8 cellular contexts compared by ENCODE assay signal in the genomic region with DNA sequence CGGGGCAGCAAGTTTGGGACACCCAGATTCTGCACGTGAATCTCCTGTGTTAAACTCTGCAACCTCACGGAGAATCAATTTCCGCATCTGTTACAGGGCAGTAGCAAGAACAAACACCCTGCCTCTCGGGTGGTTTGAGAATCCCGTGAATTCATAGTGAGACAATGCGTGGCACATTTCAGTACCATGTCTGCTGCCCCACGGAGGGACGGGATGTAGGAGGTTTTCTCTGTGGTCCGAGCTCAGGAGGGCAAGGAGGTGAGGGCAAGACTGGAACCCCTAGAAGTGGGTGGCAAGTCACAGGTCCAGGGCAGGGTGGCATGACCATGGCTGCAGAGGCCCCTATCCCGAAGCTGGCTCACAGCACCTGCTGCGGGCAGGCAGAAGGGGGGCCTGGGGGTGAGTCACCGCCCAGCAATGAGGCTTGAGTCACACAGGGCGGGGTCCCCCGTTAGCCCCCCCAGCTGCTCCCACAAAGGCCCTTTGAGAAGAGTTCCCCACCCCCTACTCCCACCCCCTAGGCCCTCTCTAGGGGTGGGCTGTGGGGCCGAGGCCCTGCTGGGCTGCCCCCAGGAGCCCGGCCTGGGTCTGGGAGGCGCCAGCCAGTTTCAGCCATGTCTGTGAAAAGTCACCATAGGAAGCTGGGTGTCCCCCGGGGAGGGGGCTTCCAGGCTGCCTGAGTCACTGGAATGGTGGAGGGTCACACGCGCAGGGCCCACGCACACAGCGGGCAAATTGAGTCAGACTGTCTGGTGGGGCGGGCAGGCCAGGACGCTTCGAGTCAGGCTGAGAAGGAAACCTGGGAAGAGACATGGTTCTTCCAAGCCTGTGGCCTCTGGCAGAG. TPM values are rescaled to one million over a fixed set of nuclear protein-coding genes. Genes with fewer than 3 reads are reported as not detected.
A peak's percentile ranks its signal among the peaks of the same experiment; 100 is the strongest.
DNase-seq lines count a peak whose midpoint lies in the region; ATAC-seq and TF ChIP-seq lines count a peak whose summit lies in the region.

No MANE protein-coding gene starts in this region.

- CTCF ChIA-PET in AG04449 (lab: Yijun Ruan, JAX): interaction anchor here (0.5 to 4.6 kb wide), 6 partner anchors 9 to 227 kb away, joined by 3 to 41 read pairs (median 6); no protein-coding TSS in a partner anchor

- DNase-seq in AG04449 (ENCODE audit: low read depth, low spot score) (no peak), M059J (ENCODE audit: low read depth) (peak; percentile 97), activated T-cell treated with anti-CD3 and anti-CD28 coated beads for 1 hour (ENCODE audit: low read depth) (peak; percentile 61), endodermal cell (peak; percentile 89), NCI-H2171 treated with DMSO at 0.1 percent for 48 hours (lab: John Stamatoyannopoulos, UW) (no peak)

- no peak for TF ChIP-seq CTCF in AG04449 (IDR thresholded peaks at IDR 0.05; ENCODE audit: insufficient read depth, low read length, missing control alignments)
- no peak for TF ChIP-seq CTCF in endodermal cell (conservative IDR thresholded peaks at IDR 0.05)

- peak overlapping the region; percentile 40 for H3K4me3 Mint-ChIP-seq in endodermal cell

- POLR2A ChIA-PET in AG04449 (lab: Yijun Ruan, JAX): interaction anchor here (0.7 to 5.6 kb wide), 6 partner anchors 11 to 77 kb away, joined by 3 to 102 read pairs (median 3); a partner anchor contains a TSS

- no peaks in the 10 kb centered on the region for H3K9me3 ChIP-seq in endodermal cell (ENCODE audit: control insufficient read depth, low read length)
- H3K9me3 ChIP-seq in mesodermal cell (ENCODE audit: control insufficient read depth, low read length): no peaks in the 10 kb centered on the region
- H3K9me3 ChIP-seq in stomach smooth muscle (ENCODE audit: control insufficient read depth in 2 of 2, low read length in 2 of 2): no peaks in the 10 kb centered on the region

- H3K27ac Mint-ChIP-seq in endodermal cell: peak overlapping the region; percentile 95

- peak overlapping the region; percentile 53 for H3K9ac ChIP-seq in endodermal cell (ENCODE audit: extremely low read depth, low read length, poor library complexity, severe bottlenecking)
- peak overlapping the region; percentile 79 to 90 for H3K9ac ChIP-seq in stomach smooth muscle (ENCODE audit: low read length in 2 of 2)

- H3K9me3 Mint-ChIP-seq in endodermal cell: no peaks in the 10 kb centered on the region

- 63 to 77% methylated on average over 16 to 26 of the region's 26 CpGs for WGBS in endodermal cell (ENCODE audit: insufficient coverage in 1 of 2, insufficient read length in 1 of 2), 2 experiments
- WGBS in mesodermal cell (ENCODE audit: insufficient coverage in 2 of 2), 2 experiments: 41 to 46% methylated on average over 19 to 22 of the region's 26 CpGs

- no peaks in the 10 kb centered on the region for H3K27me3 Mint-ChIP-seq in endodermal cell (ENCODE audit: insufficient read depth)

- H3K27me3 ChIP-seq in endodermal cell (ENCODE audit: control insufficient read depth, insufficient read depth, low read length, poor library complexity, severe bottlenecking) (no peaks in the 10 kb centered on the region), stomach smooth muscle (ENCODE audit: control insufficient read depth in 1 of 2, insufficient read depth in 2 of 2, low read length in 2 of 2) (no peaks in the 10 kb centered on the region)

- H3K36me3 Mint-ChIP-seq in endodermal cell (ENCODE audit: low read depth): no peaks in the 10 kb centered on the region

- H3K4me1 Mint-ChIP-seq in endodermal cell: peaks cover 15% of the 10 kb centered on the region

- peak overlapping the region; percentile 82 for H3K27ac ChIP-seq in endodermal cell (ENCODE audit: low read depth, low read length)
- H3K27ac ChIP-seq in mesodermal cell (ENCODE audit: low read depth, low read length, severe bottlenecking): peak overlapping the region; percentile 99
- peak overlapping the region; percentile 99 for H3K27ac ChIP-seq in stomach smooth muscle (ENCODE audit: low read length)

- H3K36me3 ChIP-seq in endodermal cell (ENCODE audit: control insufficient read depth, insufficient read depth, low read length) (no peaks in the 10 kb centered on the region), mesodermal cell (ENCODE audit: control insufficient read depth, insufficient read depth, low read length) (no peaks in the 10 kb centered on the region), stomach smooth muscle (ENCODE audit: control insufficient read depth in 2 of 2, insufficient read depth in 2 of 2, low read length in 2 of 2) (no peaks in the 10 kb centered on the region)

- no peak for ATAC-seq in GM19452 (IDR thresholded peaks at IDR 0.05; ENCODE audit: unreplicated experiment)

- H3K4me3 ChIP-seq in AG04449 (ENCODE audit: low read depth, low read length): peak overlapping the region; percentile 47
- no peak overlapping the region for H3K4me3 ChIP-seq in endodermal cell (ENCODE audit: low read length)
- no peak overlapping the region for H3K4me3 ChIP-seq in mesodermal cell (ENCODE audit: extremely low read depth, insufficient read depth, low read length, poor library complexity, severe bottlenecking)
- H3K4me3 ChIP-seq in stomach smooth muscle (ENCODE audit: low read length in 2 of 2): peak overlapping the region; percentile 64 to 69

- H3K4me1 ChIP-seq in endodermal cell (ENCODE audit: control insufficient read depth, insufficient read depth, low read length): peaks cover 10% of the 10 kb centered on the region
- H3K4me1 ChIP-seq in mesodermal cell (ENCODE audit: control insufficient read depth, insufficient read depth, low read length, poor library complexity, severe bottlenecking): peaks cover 28% of the 10 kb centered on the region
- H3K4me1 ChIP-seq in stomach smooth muscle (ENCODE audit: control insufficient read depth, insufficient read depth, low read length): peaks cover 54% of the 10 kb centered on the region

RNA-seq across cellular contexts. Expression of a gene that starts 25.8 kb away (rescaled TPM):
- total RNA-seq in M059J (2014; rRNA removed; shearing (Covaris generic)): not detected in 2 replicates
- under 1 TPM in 1 of 2 donors, not detected in 1; 0.64 TPM for total RNA-seq in endodermal cell
- polyA plus RNA-seq in endodermal cell (2013, experiment 1 of 2): 2.6 TPM
- polyA plus RNA-seq in endodermal cell (2013, experiment 2 of 2): 2.0 TPM
- 3.8 TPM for polyA plus RNA-seq in mesodermal cell (2013, experiment 1 of 2)
- polyA plus RNA-seq in mesodermal cell (2013, experiment 2 of 2): 2.2 TPM

RNA-seq across cellular contexts. Expression of a gene that starts 54.8 kb away (rescaled TPM):
- total RNA-seq in M059J (2014; rRNA removed; shearing (Covaris generic)): 2.3 and 3.2 TPM in 2 replicates
- total RNA-seq in endodermal cell: 1 to 10 TPM; 4.4 to 7.4 TPM
- 4.4 TPM for polyA plus RNA-seq in endodermal cell (2013, experiment 1 of 2)
- polyA plus RNA-seq in endodermal cell (2013, experiment 2 of 2): 2.5 TPM
- 1.9 TPM for polyA plus RNA-seq in mesodermal cell (2013, experiment 1 of 2)
- polyA plus RNA-seq in mesodermal cell (2013, experiment 2 of 2): 1.7 TPM

RNA-seq across cellular contexts. Expression of a gene that starts 54.9 kb away (rescaled TPM):
- 18.2 and 25.1 TPM in 2 replicates for total RNA-seq in M059J (2014; rRNA removed; shearing (Covaris generic))
- total RNA-seq in endodermal cell: 10 to 100 TPM; 45.1 to 55.9 TPM
- polyA plus RNA-seq in endodermal cell (2013, experiment 1 of 2): 24.2 TPM
- polyA plus RNA-seq in endodermal cell (2013, experiment 2 of 2): 21.9 TPM
- polyA plus RNA-seq in mesodermal cell (2013, experiment 1 of 2): 23.7 TPM
- polyA plus RNA-seq in mesodermal cell (2013, experiment 2 of 2): 18.6 TPM

RNA-seq across cellular contexts. Expression of a gene that starts 55.9 kb away (rescaled TPM):
- 3.6 and 12.2 TPM in 2 replicates for total RNA-seq in M059J (2014; rRNA removed; shearing (Covaris generic))
- total RNA-seq in endodermal cell: 10 to 100 TPM; 30.0 to 41.9 TPM
- polyA plus RNA-seq in endodermal cell (2013, experiment 1 of 2): 22.9 TPM
- polyA plus RNA-seq in endodermal cell (2013, experiment 2 of 2): 20.7 TPM
- polyA plus RNA-seq in mesodermal cell (2013, experiment 1 of 2): 25.4 TPM
- polyA plus RNA-seq in mesodermal cell (2013, experiment 2 of 2): 17.4 TPM

Comparison
In these comparisons a context has a peak if more than half of its experiments do, and no peak if none do; other contexts are left out.
1. DNase-seq: peak in M059J (single experiment), activated T-cell treated with anti-CD3 and anti-CD28 coated beads for 1 hour (single experiment) and endodermal cell (single experiment); none in AG04449 (single experiment) and NCI-H2171 treated with DMSO at 0.1 percent for 48 hours (single experiment).
2. H3K4me3 ChIP-seq: peak in AG04449 (single experiment) and stomach smooth muscle (2 of 2); none in endodermal cell (single experiment) and mesodermal cell (single experiment).
3. Peak in every context shown above with its lines, with median percentiles within 50 percentile points of each other: H3K27ac ChIP-seq.